In genomic region chr7:101223528-101223927, GRCh38 we compare ENCODE assay signal across 26 cellular contexts. TPM values are rescaled to one million over a fixed set of nuclear protein-coding genes. Genes with fewer than 3 reads are reported as not detected.
"Had no signal": no experiment of that assay in that cellular context is flagged by ENCODE, and none has a peak within 500 bp of the region (broad histone marks: within the 10 kb centered on the region; RNA-seq: fewer than 3 reads in every experiment).

No MANE protein-coding gene starts in this region.

- H3K27me3 ChIP-seq: brain microvascular endothelial cell, cardiac muscle cell, SJSA1 had no signal

- ATAC-seq: activated naive CD4-positive, alpha-beta T cell treated with anti-CD3 and anti-CD28 coated beads, Interleukin-2, amount 50 U/mL, for 72 hours; activated naive CD8-positive, alpha-beta T cell treated with anti-CD3 and anti-CD28 coated beads, Interleukin-2, amount 50 U/mL, for 24 hours; SK-N-SH treated with all-trans-retinoic acid at 6 μM for 48 hours; T-helper 17 cell had no signal

- DNase-seq: activated B cell treated with CpG ODN at 0.5 μM for 24 hours; activated CD4-positive, alpha-beta memory T cell treated with anti-CD3 and anti-CD28 coated beads, Interleukin-2, amount 10 ng/mL, durations not matched to agents 7 days and 5 days; activated CD4-positive, alpha-beta T cell treated with anti-CD3 and anti-CD28 coated beads for 1 hour; activated CD4-positive, alpha-beta T cell treated with anti-CD3 and anti-CD28 coated beads, Interleukin-2, amount 10 ng/mL, durations not matched to agents 7 days and 5 days; activated naive CD8-positive, alpha-beta T cell treated with anti-CD3 and anti-CD28 coated beads, Interleukin-2, amount 50 U/mL, for 24 hours; amniotic stem cell; brain microvascular endothelial cell; MM.1S; NCI-H1105; NCI-H1436; NCI-H1694 treated with DMSO at 0.1 percent for 48 hours; NCI-H2029 treated with DMSO at 0.1 percent for 48 hours; NCI-H345; NCI-H510A; NCI-H526 treated with DMSO at 0.1 percent for 48 hours; NCI-H82; OCI-M1; RPMI8226; SHP77; T-helper 17 cell; T-helper 9 cell had no signal

- H3K27ac Mint-ChIP-seq: activated B cell treated with CpG ODN at 0.5 μM for 24 hours; activated CD4-positive, alpha-beta memory T cell treated with anti-CD3 and anti-CD28 coated beads, Interleukin-2, amount 10 ng/mL, durations not matched to agents 7 days and 5 days; activated CD4-positive, alpha-beta T cell treated with anti-CD3 and anti-CD28 coated beads, Interleukin-2, amount 10 ng/mL, durations not matched to agents 7 days and 5 days; activated naive CD8-positive, alpha-beta T cell treated with anti-CD3 and anti-CD28 coated beads, Interleukin-2, amount 50 U/mL, for 24 hours; T-helper 17 cell had no signal

- H3K9me3 Mint-ChIP-seq: activated B cell treated with CpG ODN at 0.5 μM for 24 hours; activated CD4-positive, alpha-beta memory T cell treated with anti-CD3 and anti-CD28 coated beads, Interleukin-2, amount 10 ng/mL, durations not matched to agents 7 days and 5 days; activated CD4-positive, alpha-beta T cell treated with anti-CD3 and anti-CD28 coated beads, Interleukin-2, amount 10 ng/mL, durations not matched to agents 7 days and 5 days; activated naive CD4-positive, alpha-beta T cell treated with anti-CD3 and anti-CD28 coated beads, Interleukin-2, amount 50 U/mL, for 72 hours; activated naive CD8-positive, alpha-beta T cell treated with anti-CD3 and anti-CD28 coated beads, Interleukin-2, amount 50 U/mL, for 24 hours had no signal

- H3K4me3 ChIP-seq: cardiac muscle cell, SJSA1 had no signal

- H3K27ac ChIP-seq: brain microvascular endothelial cell, cardiac muscle cell, SJSA1 had no signal

- H3K27me3 Mint-ChIP-seq: activated B cell treated with CpG ODN at 0.5 μM for 24 hours; activated CD4-positive, alpha-beta memory T cell treated with anti-CD3 and anti-CD28 coated beads, Interleukin-2, amount 10 ng/mL, durations not matched to agents 7 days and 5 days; activated CD4-positive, alpha-beta T cell treated with anti-CD3 and anti-CD28 coated beads, Interleukin-2, amount 10 ng/mL, durations not matched to agents 7 days and 5 days; activated naive CD8-positive, alpha-beta T cell treated with anti-CD3 and anti-CD28 coated beads, Interleukin-2, amount 50 U/mL, for 24 hours; T-helper 17 cell had no signal

- H3K4me3 Mint-ChIP-seq: activated B cell treated with CpG ODN at 0.5 μM for 24 hours; activated CD4-positive, alpha-beta memory T cell treated with anti-CD3 and anti-CD28 coated beads, Interleukin-2, amount 10 ng/mL, durations not matched to agents 7 days and 5 days; activated CD4-positive, alpha-beta T cell treated with anti-CD3 and anti-CD28 coated beads, Interleukin-2, amount 10 ng/mL, durations not matched to agents 7 days and 5 days; activated naive CD8-positive, alpha-beta T cell treated with anti-CD3 and anti-CD28 coated beads, Interleukin-2, amount 50 U/mL, for 24 hours; T-helper 17 cell had no signal

- H3K9me3 ChIP-seq: SJSA1 had no signal

RNA-seq across cellular contexts. Expression of gene MOGAT3, which starts 22.7 kb away (rescaled TPM):
- total RNA-seq: activated B cell treated with CpG ODN at 0.5 μM for 24 hours; activated CD4-positive, alpha-beta memory T cell treated with anti-CD3 and anti-CD28 coated beads, Interleukin-2, amount 10 ng/mL, durations not matched to agents 7 days and 5 days; activated CD4-positive, alpha-beta T cell treated with anti-CD3 and anti-CD28 coated beads, Interleukin-2, amount 10 ng/mL, durations not matched to agents 7 days and 5 days; activated CD8-positive, alpha-beta memory T cell treated with anti-CD3 and anti-CD28 coated beads for 36 hours; activated naive CD4-positive, alpha-beta T cell treated with anti-CD3 and anti-CD28 coated beads, Interleukin-2, amount 50 U/mL, for 72 hours; cardiac muscle cell; SJSA1; T-helper 17 cell had no signal
